Comparison of ENCODE assay signal across 24 cellular contexts in the genomic region with DNA sequence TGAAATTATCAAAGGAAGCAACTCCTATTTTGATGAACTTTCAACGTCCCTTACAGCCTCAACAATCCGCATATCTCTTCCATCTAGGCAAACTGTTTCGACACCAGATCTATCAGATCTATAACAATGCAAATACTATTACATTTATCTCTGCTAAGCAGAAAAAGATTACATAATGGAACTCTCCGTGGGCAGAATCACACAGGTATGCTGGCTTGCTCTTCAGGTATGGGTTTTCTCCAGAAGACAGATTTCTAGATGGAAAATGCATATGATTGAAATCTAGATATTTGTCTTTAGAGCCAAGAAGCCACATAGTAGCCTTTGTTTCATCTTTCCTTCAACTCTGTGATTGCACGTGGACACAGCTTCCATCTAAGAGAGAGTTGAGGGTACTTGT. TPM values are rescaled to one million over a fixed set of nuclear protein-coding genes. Genes with fewer than 3 reads are reported as not detected.
"Had no signal": no experiment of that assay in that cellular context is flagged by ENCODE, and none has a peak within 500 bp of the region (broad histone marks: within the 10 kb centered on the region; RNA-seq: fewer than 3 reads in every experiment).

No MANE protein-coding gene starts in this region.

- H3K4me3 ChIP-seq: adrenal gland, cardiac muscle cell, heart right ventricle, right lobe of liver, stomach, suprapubic skin, tibial artery had no signal

- ATAC-seq: naive thymus-derived CD8-positive, alpha-beta T cell; stimulated activated memory B cell treated with anti-CD40 and anti-IgM and Interleukin-4, amounts not matched to agents 10 μg/mL and 1 μg/mL and 100 μg/mL, for 72 hours had no signal

- H3K36me3 ChIP-seq: adrenal gland, cardiac muscle cell, heart right ventricle, right lobe of liver, stomach, suprapubic skin, tibial artery had no signal

- DNase-seq: activated CD4-positive, alpha-beta memory T cell treated with anti-CD3 and anti-CD28 coated beads for 36 hours; activated CD4-positive, alpha-beta T cell treated with anti-CD3 and anti-CD28 coated beads for 4 hours; activated CD8-positive, alpha-beta memory T cell treated with anti-CD3 and anti-CD28 coated beads, Interleukin-2, amount 50 U/mL, for 4 hours; activated effector memory CD4-positive, alpha-beta T cell treated with anti-CD3 and anti-CD28 coated beads, Interleukin-2, amount 50 U/mL, for 16 hours; activated naive CD4-positive, alpha-beta T cell treated with anti-CD3 and anti-CD28 coated beads for 36 hours; activated naive CD8-positive, alpha-beta T cell treated with anti-CD3 and anti-CD28 coated beads for 36 hours; activated T-cell treated with anti-CD3 and anti-CD28 coated beads, Interleukin-2, amount 50 U/mL, for 1 hour; adrenal gland; aorta; heart right ventricle; naive thymus-derived CD8-positive, alpha-beta T cell; right lobe of liver; small intestine; stimulated activated CD4-positive, alpha-beta T cell treated with anti-CD3 and anti-CD28 coated beads, Interleukin-1b, Interleukin-23, amount 100 ng/mL, for 48 hours; stimulated activated CD4-positive, alpha-beta T cell treated with anti-CD3 and anti-CD28 coated beads, Interleukin-4, amount 100 ng/mL, for 4 hours; stimulated activated CD8-positive, alpha-beta memory T cell treated with anti-CD3 and anti-CD28 coated beads, Interleukin-4, amount 100 ng/mL, for 48 hours; stomach; T-helper 9 cell; tibial artery had no signal

- H3K4me1 ChIP-seq: adrenal gland, right lobe of liver, stomach had no signal

- H3K9me3 ChIP-seq: adrenal gland, heart right ventricle, right lobe of liver, stomach, suprapubic skin, tibial artery had no signal

- H3K27me3 ChIP-seq: right lobe of liver, suprapubic skin, tibial artery had no signal

- H3K27ac ChIP-seq: adrenal gland, cardiac muscle cell, heart right ventricle, right lobe of liver, stomach, suprapubic skin, tibial artery, VCaP had no signal

RNA-seq across cellular contexts. Expression of gene ADAM12, which starts 38.6 kb away (rescaled TPM):
- total RNA-seq: activated naive CD4-positive, alpha-beta T cell treated with anti-CD3 and anti-CD28 coated beads for 36 hours; activated T-helper 1 cell treated with anti-CD3 and anti-CD28 coated beads, Interleukin-12 subunit alpha, Interleukin-12 subunit beta, Interleukin-2, Interleukin-4 antibody, amounts not matched to agents 30 ng/mL and 10 ng/mL and 1 ng/mL, durations not matched to agents 14 hours and 24 hours and 36 hours had no signal
- polyA plus RNA-seq: naive thymus-derived CD8-positive, alpha-beta T cell had no signal
